8 cellular contexts compared by ENCODE assay signal in genomic region chr3:5226783-5227182, GRCh38. TPM values are rescaled to one million over a fixed set of nuclear protein-coding genes. Genes with fewer than 3 reads are reported as not detected.
DNase-seq lines count a peak whose midpoint lies in the region; ATAC-seq and TF ChIP-seq lines count a peak whose summit lies in the region.

No MANE protein-coding gene starts in this region.

- H3K4me1 ChIP-seq in PC-9 (replicated peaks; ENCODE audit: insufficient read depth) (no peaks in the 10 kb centered on the region), gastroesophageal sphincter (no peaks in the 10 kb centered on the region)

- H2AFZ ChIP-seq in PC-9 = no peak overlapping the region

- POLR2A ChIA-PET in PC-9 (lab: Charles Lee; ENCODE audit: unreplicated experiment) = no interaction called here

- TF ChIP-seq CTCF in AG10803 (conservative IDR thresholded peaks at IDR 0.05; ENCODE audit: low read length) (peak; percentile 78), PC-9 (conservative IDR thresholded peaks at IDR 0.05) (peak; percentile 45), gastroesophageal sphincter (IDR thresholded peaks at IDR 0.05) (peak in 3 of 4 experiments; percentile 16 to 39 (median 33))

- H3K36me3 ChIP-seq in PC-9 (ENCODE audit: low read depth) (no peaks in the 10 kb centered on the region), gastroesophageal sphincter (no peaks in the 10 kb centered on the region)

- no peaks in the 10 kb centered on the region for H3K9me3 ChIP-seq in PC-9 (ENCODE audit: insufficient read depth, low read depth)
- no peaks in the 10 kb centered on the region for H3K9me3 ChIP-seq in gastroesophageal sphincter

- intact Hi-C loops in PC-9 (cut with micrococcal nuclease; ENCODE audit: unreplicated experiment) = no loop called here

- TF ChIP-seq POLR2A in gastroesophageal sphincter (IDR thresholded peaks at IDR 0.05) = no peak

- no peaks in the 10 kb centered on the region for H3K27me3 ChIP-seq in PC-9 (ENCODE audit: insufficient read depth, low read depth)
- H3K27me3 ChIP-seq in gastroesophageal sphincter = peaks cover 3% of the 10 kb centered on the region

- H3K9me2 ChIP-seq in PC-9 (ENCODE audit: insufficient read depth) = no peaks in the 10 kb centered on the region

- no peak overlapping the region for H3K4me2 ChIP-seq in PC-9

- CTCF ChIA-PET in PC-9 (lab: Charles Lee) = interaction anchor here (0.6 to 1.0 kb wide), 2 partner anchors 103 to 550 kb away, joined by 3 to 4 read pairs; no protein-coding TSS in a partner anchor

- no peaks in the 10 kb centered on the region for H3F3A ChIP-seq in PC-9 (ENCODE audit: insufficient read depth, low read depth)

- TF ChIP-seq EP300 in gastroesophageal sphincter (IDR thresholded peaks at IDR 0.05) = no peak

- 23 to 37% methylated on average over 5 to 6 of the region's 6 CpGs for WGBS in gastroesophageal sphincter (ENCODE audit: low coverage in 1 of 2), 2 donors

- peak; percentile 29 for ATAC-seq in GM19468 (IDR thresholded peaks at IDR 0.05; ENCODE audit: extremely low read depth, unreplicated experiment)
- ATAC-seq in gastroesophageal sphincter = no peak
- ATAC-seq in GM19035 (IDR thresholded peaks at IDR 0.05; ENCODE audit: unreplicated experiment) = no peak

- H3K27ac ChIP-seq in PC-9 = no peak overlapping the region
- H3K27ac ChIP-seq in gastroesophageal sphincter = no peak overlapping the region

- no peaks in the 10 kb centered on the region for H4K20me1 ChIP-seq in PC-9 (ENCODE audit: insufficient read depth)

- DNase-seq in AG10803 (ENCODE audit: low read depth) = peak; percentile 55
- no peak for DNase-seq in PC-9
- no peak for DNase-seq in activated gamma-delta T cell (lab: John Stamatoyannopoulos, UW)
- DNase-seq in HuH-7.5 (ENCODE audit: low spot score) = no peak
- DNase-seq in mesenteric fat pad (ENCODE audit: low spot score) = no peak

- H3K79me2 ChIP-seq in PC-9 (ENCODE audit: low read depth) = no peaks in the 10 kb centered on the region

- no TSS peak for BruUV-seq in PC-9 (replicated peaks; lab: Mats Ljungman, UMichigan)

- H3K4me3 ChIP-seq in AG10803 (ENCODE audit: low read length) = no peak overlapping the region
- H3K4me3 ChIP-seq in PC-9 = no peak overlapping the region
- H3K4me3 ChIP-seq in gastroesophageal sphincter = no peak overlapping the region

RNA-seq across cellular contexts. Expression of gene EDEM1, which starts 39.3 kb away (rescaled TPM):
- 53.5 and 55.9 TPM in 2 replicates for total RNA-seq in PC-9 (2021)
- total RNA-seq in gastroesophageal sphincter = 10 to 100 TPM; 18.4 to 41.7 (median 35.8) TPM
- 47.8 TPM for total RNA-seq in mesenteric fat pad
